ENCODE assay signal across 18 cellular contexts in genomic region chr5:11962122-11962521, GRCh38. TPM values are rescaled to one million over a fixed set of nuclear protein-coding genes. Genes with fewer than 3 reads are reported as not detected.
DNase-seq lines count a peak whose midpoint lies in the region; ATAC-seq and TF ChIP-seq lines count a peak whose summit lies in the region.
"Had no signal": no experiment of that assay in that cellular context is flagged by ENCODE, and none has a peak within 500 bp of the region (broad histone marks: within the 10 kb centered on the region; RNA-seq: fewer than 3 reads in every experiment).

No MANE protein-coding gene starts in this region.

- H3K9ac ChIP-seq in mesendoderm (ENCODE audit: low read length), result no peak overlapping the region
- H3K9ac ChIP-seq: BLaER1 had no signal

- no peak overlapping the region for H2BK5ac ChIP-seq in mesendoderm (ENCODE audit: low read length)

- peak overlapping the region; percentile 56 for H4K8ac ChIP-seq in mesendoderm (ENCODE audit: low read depth, low read length)

- no peak overlapping the region for H2BK15ac ChIP-seq in mesendoderm (replicated peaks; ENCODE audit: low read depth)

- H3K9me2 ChIP-seq in hepatocyte (replicated peaks; ENCODE audit: insufficient read depth), result no peaks in the 10 kb centered on the region

- no peaks in the 10 kb centered on the region for H3K9me3 ChIP-seq in hepatocyte (ENCODE audit: low read depth)
- H3K9me3 ChIP-seq: BLaER1 had no signal

- H3K79me2 ChIP-seq in hepatocyte, result no peaks in the 10 kb centered on the region
- no peaks in the 10 kb centered on the region for H3K79me2 ChIP-seq in mesendoderm (ENCODE audit: control insufficient read depth, insufficient read depth, low read length)

- H2AK5ac ChIP-seq in mesendoderm (ENCODE audit: low read length), result no peak overlapping the region

- no peak overlapping the region for H2BK120ac ChIP-seq in mesendoderm (ENCODE audit: low read depth, low read length)

- no peak for ATAC-seq in GM21515 (IDR thresholded peaks at IDR 0.05; ENCODE audit: unreplicated experiment)
- ATAC-seq in GM21447 (IDR thresholded peaks at IDR 0.05; ENCODE audit: unreplicated experiment), result no peak
- ATAC-seq: HCT116 had no signal

- DNase-seq in HuH-7.5 (ENCODE audit: low spot score) (peak; percentile 23), hepatocyte (ENCODE audit: low spot score) (peak; percentile 8), mesendoderm (no peak), ecto neural progenitor cell (ENCODE audit: low spot score) (no peak), DMS 273 treated with DMSO at 0.1 percent for 48 hours (lab: John Stamatoyannopoulos, UW) (no peak)
- DNase-seq: 8988T; CD4-positive, alpha-beta memory T cell; GOT3; H7; HFFc6 had no signal

- no peak overlapping the region for H3K4ac ChIP-seq in mesendoderm (ENCODE audit: low read depth, low read length)

- H4K5ac ChIP-seq in mesendoderm (ENCODE audit: low read length), result no peak overlapping the region

- H3K4me2 ChIP-seq in hepatocyte (no peak overlapping the region), mesendoderm (ENCODE audit: low read length) (no peak overlapping the region)
- H3K4me2 ChIP-seq: BLaER1 had no signal

- H3K27me3 ChIP-seq in hepatocyte, result no peaks in the 10 kb centered on the region
- H3K27me3 ChIP-seq in mesendoderm (ENCODE audit: insufficient read depth, low read length, poor library complexity), result no peaks in the 10 kb centered on the region
- H3K27me3 ChIP-seq: BLaER1 had no signal

- H3K27ac ChIP-seq in 22Rv1, result peak overlapping the region; percentile 76
- H3K27ac ChIP-seq in hepatocyte, result no peak overlapping the region
- no peak overlapping the region for H3K27ac ChIP-seq in mesendoderm (ENCODE audit: low read depth, low read length)
- H3K27ac ChIP-seq: BLaER1 had no signal

- no peak for TF ChIP-seq CTCF in 22Rv1 (IDR thresholded peaks at IDR 0.05)
- TF ChIP-seq CTCF in hepatocyte (IDR thresholded peaks at IDR 0.05; ENCODE audit: poor library complexity), result no peak

- no peak overlapping the region for H3K23ac ChIP-seq in mesendoderm (ENCODE audit: low read length)

- 15% methylated on average over 4 of the region's 4 CpGs for WGBS in hepatocyte (ENCODE audit: low lambda C conversion rate, missing lambda C conversion rate)
- no CpG with 5 or more reads among the region's 4 CpGs for WGBS in mesendoderm (ENCODE audit: extremely low coverage, insufficient coverage, low lambda C conversion rate)

- H3K4me1 ChIP-seq in hepatocyte (ENCODE audit: insufficient read depth) (no peaks in the 10 kb centered on the region), mesendoderm (ENCODE audit: control insufficient read depth, low read depth, low read length) (no peaks in the 10 kb centered on the region)
- H3K4me1 ChIP-seq: BLaER1 had no signal

- no peaks in the 10 kb centered on the region for H3K79me1 ChIP-seq in mesendoderm (ENCODE audit: low read length)

- H3K36me3 ChIP-seq in hepatocyte (replicated peaks; ENCODE audit: insufficient read depth, low read depth), result no peaks in the 10 kb centered on the region
- no peaks in the 10 kb centered on the region for H3K36me3 ChIP-seq in mesendoderm (ENCODE audit: control insufficient read depth, insufficient read depth, low read length)
- H3K36me3 ChIP-seq: BLaER1 had no signal

- no peak overlapping the region for H2AFZ ChIP-seq in hepatocyte

- H4K20me1 ChIP-seq in hepatocyte (ENCODE audit: insufficient read depth, poor library complexity, severe bottlenecking), result no peaks in the 10 kb centered on the region
- H4K20me1 ChIP-seq: BLaER1 had no signal

- no peak overlapping the region for H3K18ac ChIP-seq in mesendoderm (ENCODE audit: low read length)

- H3K4me3 ChIP-seq in hepatocyte (no peak overlapping the region), mesendoderm (ENCODE audit: low read length) (no peak overlapping the region)
- H3K4me3 ChIP-seq: BLaER1 had no signal

- H3K56ac ChIP-seq in mesendoderm (ENCODE audit: low read length), result no peak overlapping the region

RNA-seq across cellular contexts. Expression of gene CTNND2, which starts 57.9 kb away (rescaled TPM):
- 19.5 and 30.3 TPM in 2 replicates for total RNA-seq in hepatocyte
- 27.5 and 27.7 TPM in 2 replicates for polyA plus RNA-seq in hepatocyte
- polyA plus RNA-seq in mesendoderm (2013, experiment 1 of 2), result 3.9 TPM
- 3.1 TPM for polyA plus RNA-seq in mesendoderm (2013, experiment 2 of 2)
- total RNA-seq: A673; CD4-positive, alpha-beta memory T cell; HFFc6 had no signal
- polyA plus RNA-seq: AG04450, CD14-positive monocyte had no signal

Comparison
In these comparisons a context has a peak if more than half of its experiments do, and no peak if none do; other contexts are left out.
1. DNase-seq: peak in HuH-7.5 (single experiment) and hepatocyte (single experiment); none in mesendoderm (single experiment), ecto neural progenitor cell (single experiment) and DMS 273 treated with DMSO at 0.1 percent for 48 hours (single experiment).